In genomic region chr3:129573493-129573892, GRCh38 we compare ENCODE assay signal across 22 cellular contexts. TPM values are rescaled to one million over a fixed set of nuclear protein-coding genes. Genes with fewer than 3 reads are reported as not detected.
A peak's percentile ranks its signal among the peaks of the same experiment; 100 is the strongest.
DNase-seq lines count a peak whose midpoint lies in the region; ATAC-seq, FAIRE-seq and TF ChIP-seq lines count a peak whose summit lies in the region.
"Had no signal": no experiment of that assay in that cellular context is flagged by ENCODE, and none has a peak within 500 bp of the region (broad histone marks: within the 10 kb centered on the region; RNA-seq: fewer than 3 reads in every experiment).

No MANE protein-coding gene starts in this region.

- no peak overlapping the region for H3K4me3 ChIP-seq in CD4-positive, CD25-positive, alpha-beta regulatory T cell (ENCODE audit: low read depth, low read length)
- no peak overlapping the region for H3K4me3 ChIP-seq in NT2/D1 (ENCODE audit: insufficient read length, low read depth)
- no peak overlapping the region for H3K4me3 ChIP-seq in H1 (ENCODE audit: extremely low read depth in 1 of 4, insufficient read depth in 2 of 4, low read depth in 3 of 4, low read length in 4 of 4)
- H3K4me3 ChIP-seq in neuronal stem cell (ENCODE audit: low read length in 2 of 2): no peak overlapping the region
- H3K4me3 ChIP-seq: A549, GM12878, K562, Peyer's patch had no signal

- H2BK120ac ChIP-seq in H1 (replicated peaks; ENCODE audit: low read depth, low read length) (no peak overlapping the region), neuronal stem cell (ENCODE audit: low read depth, low read length) (no peak overlapping the region)

- H2BK5ac ChIP-seq in H1 (ENCODE audit: low read depth, low read length): 0 out of 2 replicates have a peak overlapping the region, but pooled peaks have one; percentile 30
- no peak overlapping the region for H2BK5ac ChIP-seq in neuronal stem cell (ENCODE audit: low read length)

- H3K36me3 ChIP-seq in CD4-positive, CD25-positive, alpha-beta regulatory T cell (ENCODE audit: control insufficient read depth, insufficient read depth, low read length): no peaks in the 10 kb centered on the region
- H3K36me3 ChIP-seq in NT2/D1 (ENCODE audit: insufficient read depth, insufficient read length, low read length) (peaks cover 99% of the 10 kb centered on the region), H1 (ENCODE audit: control insufficient read depth in 2 of 4, insufficient read depth in 4 of 4, low read length in 3 of 4) (no peaks in the 10 kb centered on the region), neuronal stem cell (replicated peaks in 1 of 2; ENCODE audit: control insufficient read depth in 2 of 2, insufficient read depth in 2 of 2, low read length in 2 of 2) (peaks cover 0 to 35% of the 10 kb centered on the region in 2 donors)

- H3K23ac ChIP-seq in H1 (ENCODE audit: insufficient read length) (no peak overlapping the region), neuronal stem cell (ENCODE audit: low read depth, low read length, poor library complexity) (peak overlapping the region; percentile 81)

- no peak for TF ChIP-seq CTCF in H1 (IDR thresholded peaks at IDR 0.05; ENCODE audit: control extremely low read depth in 1 of 3, insufficient read depth in 1 of 3, low read depth in 1 of 3, low read length in 3 of 3)

- ATAC-seq in CD4-positive, CD25-positive, alpha-beta regulatory T cell (ENCODE audit: low read depth in 2 of 2): no peak
- no peak for ATAC-seq in GM21529 (IDR thresholded peaks at IDR 0.05; ENCODE audit: unreplicated experiment)
- no peak for ATAC-seq in GM18502 (IDR thresholded peaks at IDR 0.05; ENCODE audit: poor library complexity, unreplicated experiment)
- ATAC-seq: A549, GM12878, K562 had no signal

- H3K4ac ChIP-seq in H1 (replicated peaks; ENCODE audit: insufficient read length, low read depth, low read length) (no peak overlapping the region), neuronal stem cell (ENCODE audit: low read length) (no peak overlapping the region)

- H2AK5ac ChIP-seq in H1 (ENCODE audit: low read depth, low read length) (0 out of 2 replicates have a peak overlapping the region, but pooled peaks have one; percentile 45), neuronal stem cell (ENCODE audit: low read depth, low read length) (peak overlapping the region; percentile 49)

- peak overlapping the region in 2 of 3 donors; percentile 67 to 72 for H3K27ac Mint-ChIP-seq in CD4-positive, CD25-positive, alpha-beta regulatory T cell
- H3K27ac Mint-ChIP-seq: HFFc6 had no signal

- no peak overlapping the region for H4K5ac ChIP-seq in H1 (ENCODE audit: insufficient read length, low read depth, low read length)

- H3K9me3 ChIP-seq in CD4-positive, CD25-positive, alpha-beta regulatory T cell (ENCODE audit: control insufficient read depth in 2 of 2, low read length in 2 of 2): no peaks in the 10 kb centered on the region
- H3K9me3 ChIP-seq in NT2/D1 (ENCODE audit: insufficient read depth, low read length) (no peaks in the 10 kb centered on the region), H1 (ENCODE audit: insufficient read depth in 2 of 2, low read depth in 1 of 2, low read length in 1 of 2) (no peaks in the 10 kb centered on the region), neuronal stem cell (replicated peaks in 1 of 2; ENCODE audit: control insufficient read depth in 2 of 2, insufficient read depth in 1 of 2, low read depth in 1 of 2, low read length in 2 of 2) (peaks cover 0 to 1% of the 10 kb centered on the region in 2 donors)
- H3K9me3 ChIP-seq: A549, Caco-2, Peyer's patch had no signal

- H3K27ac ChIP-seq in CD4-positive, CD25-positive, alpha-beta regulatory T cell (ENCODE audit: insufficient read depth, low read length, poor library complexity, severe bottlenecking): no peak overlapping the region
- H3K27ac ChIP-seq in H1 (ENCODE audit: low read depth, low read length) (no peak overlapping the region), neuronal stem cell (replicated peaks; ENCODE audit: low read length) (no peak overlapping the region)
- H3K27ac ChIP-seq: A549, Peyer's patch had no signal

- H3K4me3 Mint-ChIP-seq in CD4-positive, CD25-positive, alpha-beta regulatory T cell: no peak overlapping the region
- H3K4me3 Mint-ChIP-seq: HFFc6 had no signal

- H4K20me1 ChIP-seq in H1 (replicated peaks in 1 of 2; ENCODE audit: control insufficient read depth in 1 of 2, insufficient read depth in 2 of 2, low read length in 2 of 2): peaks cover 0 to 2% of the 10 kb centered on the region in 2 experiments

- no peaks in the 10 kb centered on the region for H3K27me3 ChIP-seq in CD4-positive, CD25-positive, alpha-beta regulatory T cell (ENCODE audit: control insufficient read depth, insufficient read depth, low read length)
- H3K27me3 ChIP-seq in NT2/D1 (ENCODE audit: insufficient read depth, insufficient read length) (no peaks in the 10 kb centered on the region), H1 (replicated peaks in 1 of 4; ENCODE audit: control insufficient read depth in 3 of 4, extremely low read depth in 1 of 4, insufficient read depth in 3 of 4, low read length in 3 of 4) (no peaks in the 10 kb centered on the region), neuronal stem cell (ENCODE audit: control insufficient read depth in 3 of 3, insufficient read depth in 3 of 3, low read depth in 1 of 3, low read length in 3 of 3) (no peaks in the 10 kb centered on the region)
- H3K27me3 ChIP-seq: Peyer's patch had no signal

- POLR2A ChIA-PET in H1 (lab: Charles Lee; ENCODE audit: partially characterized antibody): no interaction called here

- TF ChIP-seq RAD21 in H1 (IDR thresholded peaks at IDR 0.05 in 1 of 2, conservative IDR thresholded peaks at IDR 0.05 in 1 of 2; ENCODE audit: low read depth in 2 of 2, low read length in 2 of 2): no peak

- TF ChIP-seq POLR2A in H1 (IDR thresholded peaks at IDR 0.05; ENCODE audit: control extremely low read depth in 1 of 2, low read depth in 2 of 2, low read length in 2 of 2): no peak

- peak overlapping the region; percentile 48 for H3K18ac ChIP-seq in H1 (ENCODE audit: extremely low read depth, low read length)
- peak overlapping the region; percentile 80 for H3K18ac ChIP-seq in neuronal stem cell (ENCODE audit: low read length)

- H2BK15ac ChIP-seq in H1 (ENCODE audit: low read length) (0 out of 2 replicates have a peak overlapping the region, but pooled peaks have one; percentile 16), neuronal stem cell (ENCODE audit: low read length) (no peak overlapping the region)

- H3K27me3 Mint-ChIP-seq in CD4-positive, CD25-positive, alpha-beta regulatory T cell: no peaks in the 10 kb centered on the region

- no peak for DNase-seq in CD4-positive, CD25-positive, alpha-beta regulatory T cell
- DNase-seq in NT2/D1 (ENCODE audit: low read depth, low spot score) (no peak), H1 (ENCODE audit: low read depth in 1 of 2, low spot score in 2 of 2) (no peak), neuronal stem cell (ENCODE audit: low spot score) (no peak), DMS 273 (lab: John Stamatoyannopoulos, UW; ENCODE audit: unreplicated experiment) (no peak), middle frontal gyrus (ENCODE audit: extremely low spot score, low spot score) (no peak)
- DNase-seq: C1 segment of cervical spinal cord, Caco-2, DMS153, HFFc6, NCI-H1092 treated with DMSO at 0.1 percent for 48 hours, NCI-H2081 treated with DMSO at 0.1 percent for 48 hours, NCI-H446 treated with DMSO at 0.1 percent for 48 hours, NCI-H69, Peyer's patch had no signal

- H2AFZ ChIP-seq in H1 (ENCODE audit: low read length): no peak overlapping the region
- no peak overlapping the region for H2AFZ ChIP-seq in neuronal stem cell (ENCODE audit: low read length)

- H3K14ac ChIP-seq in H1 (ENCODE audit: insufficient read length) (no peak overlapping the region), neuronal stem cell (ENCODE audit: low read length) (no peak overlapping the region)

- H2BK12ac ChIP-seq in H1 (ENCODE audit: low read depth, low read length) (0 out of 2 replicates have a peak overlapping the region, but pooled peaks have one; percentile 27), neuronal stem cell (ENCODE audit: low read length) (no peak overlapping the region)

- no peaks in the 10 kb centered on the region for H3K79me1 ChIP-seq in H1 (ENCODE audit: low read depth, low read length)
- no peaks in the 10 kb centered on the region for H3K79me1 ChIP-seq in neuronal stem cell (ENCODE audit: low read depth, low read length)

- H3K23me2 ChIP-seq in H1 (ENCODE audit: low read depth, low read length): no peaks in the 10 kb centered on the region

- no peak overlapping the region for H3K56ac ChIP-seq in H1 (replicated peaks; ENCODE audit: insufficient read length, low read depth, low read length)

- FAIRE-seq in H1 (lab: Jason Lieb, UNC): no peak
- FAIRE-seq: A549, GM12878, H54, K562 had no signal

- no peak for TF ChIP-seq EP300 in H1 (IDR thresholded peaks at IDR 0.05; ENCODE audit: borderline replicate concordance in 1 of 2, low read depth in 2 of 2, low read length in 2 of 2)

- no peak overlapping the region for H2BK20ac ChIP-seq in H1 (ENCODE audit: low read length)

- H4K8ac ChIP-seq in H1 (ENCODE audit: extremely low read depth, insufficient read depth, low read length) (peak overlapping the region; percentile 86), neuronal stem cell (ENCODE audit: low read depth, low read length) (no peak overlapping the region)

- peaks cover 35% of the 10 kb centered on the region for H3K4me1 ChIP-seq in CD4-positive, CD25-positive, alpha-beta regulatory T cell (ENCODE audit: control insufficient read depth, insufficient read depth, low read length, poor library complexity, severe bottlenecking)
- H3K4me1 ChIP-seq in NT2/D1 (ENCODE audit: insufficient read depth, insufficient read length) (peaks cover 33% of the 10 kb centered on the region), H1 (replicated peaks in 1 of 4; ENCODE audit: control insufficient read depth in 3 of 4, insufficient read depth in 4 of 4, low read length in 3 of 4) (peaks cover 0 to 19% (median 2%) of the 10 kb centered on the region in 4 experiments; a peak in 4 of 7 replicates), neuronal stem cell (ENCODE audit: control insufficient read depth in 2 of 2, insufficient read depth in 1 of 2, low read depth in 1 of 2, low read length in 2 of 2) (peaks cover 0 to 8% of the 10 kb centered on the region in 2 donors)
- H3K4me1 ChIP-seq: Caco-2 had no signal

- H3K4me1 Mint-ChIP-seq in CD4-positive, CD25-positive, alpha-beta regulatory T cell: peaks cover 0 to 30% (median 8%) of the 10 kb centered on the region in 4 donors

- no peaks in the 10 kb centered on the region for H3K79me2 ChIP-seq in H1 (ENCODE audit: control insufficient read depth in 1 of 2, insufficient read depth in 2 of 2, low read length in 2 of 2)

- 91% methylated on average over 14 of the region's 14 CpGs; no CpG with 5 or more reads in 1 of the 2 experiments for WGBS in H1 (ENCODE audit: extremely low coverage in 1 of 2, insufficient coverage in 1 of 2, insufficient read length in 1 of 2, insufficient replicate concordance in 2 of 2, low coverage in 1 of 2, low lambda C conversion rate in 2 of 2, missing lambda C conversion rate in 1 of 2), 2 experiments
- no CpG with 5 or more reads among the region's 14 CpGs for WGBS in neuronal stem cell (ENCODE audit: extremely low coverage in 2 of 2, insufficient read length in 2 of 2, insufficient replicate concordance in 1 of 2), 2 donors

- H3K9ac ChIP-seq in NT2/D1 (ENCODE audit: insufficient read length, low read depth): peak overlapping the region; percentile 71
- H3K9ac ChIP-seq in H1 (replicated peaks in 1 of 4; ENCODE audit: extremely low read depth in 1 of 4, low read depth in 3 of 4, low read length in 3 of 4): no peak overlapping the region
- H3K9ac ChIP-seq in neuronal stem cell (ENCODE audit: low read depth, low read length, poor library complexity): no peak overlapping the region

- no peaks in the 10 kb centered on the region for H3K36me3 Mint-ChIP-seq in CD4-positive, CD25-positive, alpha-beta regulatory T cell

- CTCF ChIA-PET in H1 (lab: Charles Lee; ENCODE audit: partially characterized antibody): interaction anchor here (1.0 to 5.1 kb wide), 2 partner anchors 46 to 83 kb away, joined by 3 to 19 read pairs; no protein-coding TSS in a partner anchor

- H4K91ac ChIP-seq in H1 (replicated peaks; ENCODE audit: insufficient read length, low read length) (no peak overlapping the region), neuronal stem cell (ENCODE audit: low read depth, low read length, poor library complexity) (no peak overlapping the region)

- H3K9me3 Mint-ChIP-seq in CD4-positive, CD25-positive, alpha-beta regulatory T cell: no peaks in the 10 kb centered on the region
- H3K9me3 Mint-ChIP-seq: HFFc6 had no signal

- no peak overlapping the region for H3K4me2 ChIP-seq in H1 (ENCODE audit: insufficient read depth in 1 of 2, low read depth in 2 of 2, low read length in 2 of 2)
- no peak overlapping the region for H3K4me2 ChIP-seq in neuronal stem cell (ENCODE audit: insufficient read depth, low read length, poor library complexity, severe bottlenecking)
- H3K4me2 ChIP-seq: A549 had no signal

RNA-seq across cellular contexts. Expression of gene H1-8, which starts 30.5 kb away (rescaled TPM):
- total RNA-seq in CD4-positive, CD25-positive, alpha-beta regulatory T cell: not detected
- not detected for polyA plus RNA-seq in CD4-positive, CD25-positive, alpha-beta regulatory T cell
- total RNA-seq in H1 (2021; fragmentation: NEBNext Ultra II Directional; extraction: Animal tissue kit (Norgen Biotek cat#: 25700)): not detected in 2 replicates
- not detected in 2 replicates for polyA plus RNA-seq in H1 (2011; rRNA removed)
- not detected for polyA plus RNA-seq in H1 (2011; cell fraction: cytosol; rRNA removed)
- polyA plus RNA-seq in H1 (2011; cell fraction: nucleus; rRNA removed): not detected
- not detected in 4 replicates for polyA plus RNA-seq in H1 (2012, experiment 1 of 2)
- not detected for polyA plus RNA-seq in H1 (2012, experiment 2 of 2)
- not detected for polyA plus RNA-seq in H1 (2013, experiment 1 of 2)
- not detected for polyA plus RNA-seq in H1 (2013, experiment 2 of 2)
- not detected in 2 replicates for polyA minus RNA-seq in H1 (2011; rRNA and poly(A)+ RNA removed)
- polyA minus RNA-seq in H1 (2011; cell fraction: cytosol; rRNA and poly(A)+ RNA removed): not detected
- not detected for polyA minus RNA-seq in H1 (2011; cell fraction: nucleus; rRNA and poly(A)+ RNA removed)
- polyA plus RNA-seq in neuronal stem cell (2013, experiment 1 of 2): not detected
- not detected for polyA plus RNA-seq in neuronal stem cell (2013, experiment 2 of 2)
- total RNA-seq: Caco-2, GM12878, HFFc6, K562, Peyer's patch, SK-MEL-5 had no signal
- polyA plus RNA-seq: A549, GM12878, K562 had no signal

RNA-seq across cellular contexts. Expression of gene PLXND1, which starts 33.0 kb away (rescaled TPM):
- 11.3 TPM for total RNA-seq in CD4-positive, CD25-positive, alpha-beta regulatory T cell
- polyA plus RNA-seq in CD4-positive, CD25-positive, alpha-beta regulatory T cell: under 1 TPM in 3 of 4 donors, not detected in 1; 0.48 to 0.88 (median 0.79) TPM
- total RNA-seq in H1 (2021; fragmentation: NEBNext Ultra II Directional; extraction: Animal tissue kit (Norgen Biotek cat#: 25700)): 60.2 and 66.4 TPM in 2 replicates
- polyA plus RNA-seq in H1 (2011; rRNA removed): 17.7 and 21.7 TPM in 2 replicates
- 18.6 TPM for polyA plus RNA-seq in H1 (2011; cell fraction: cytosol; rRNA removed)
- polyA plus RNA-seq in H1 (2011; cell fraction: nucleus; rRNA removed): 82.4 TPM
- 31.8 to 69.1 TPM (median 54.8 TPM) in 4 replicates for polyA plus RNA-seq in H1 (2012, experiment 1 of 2)
- polyA plus RNA-seq in H1 (2012, experiment 2 of 2): 41.9 TPM
- 103 TPM for polyA plus RNA-seq in H1 (2013, experiment 1 of 2)
- 99.8 TPM for polyA plus RNA-seq in H1 (2013, experiment 2 of 2)
- 28.1 and 28.5 TPM in 2 replicates for polyA minus RNA-seq in H1 (2011; rRNA and poly(A)+ RNA removed)
- polyA minus RNA-seq in H1 (2011; cell fraction: cytosol; rRNA and poly(A)+ RNA removed): 23.0 TPM
- 22.9 TPM for polyA minus RNA-seq in H1 (2011; cell fraction: nucleus; rRNA and poly(A)+ RNA removed)
- polyA plus RNA-seq in neuronal stem cell (2013, experiment 1 of 2): 43.7 TPM
- 41.8 TPM for polyA plus RNA-seq in neuronal stem cell (2013, experiment 2 of 2)

RNA-seq across cellular contexts. Expression of gene RHO, which starts 45.1 kb away (rescaled TPM):
- not detected for total RNA-seq in CD4-positive, CD25-positive, alpha-beta regulatory T cell
- polyA plus RNA-seq in CD4-positive, CD25-positive, alpha-beta regulatory T cell: not detected
- not detected in 2 replicates for total RNA-seq in H1 (2021; fragmentation: NEBNext Ultra II Directional; extraction: Animal tissue kit (Norgen Biotek cat#: 25700))
- not detected in 2 replicates for polyA plus RNA-seq in H1 (2011; rRNA removed)
- polyA plus RNA-seq in H1 (2011; cell fraction: cytosol; rRNA removed): not detected
- polyA plus RNA-seq in H1 (2011; cell fraction: nucleus; rRNA removed): not detected
- not detected in 4 replicates for polyA plus RNA-seq in H1 (2012, experiment 1 of 2)
- not detected for polyA plus RNA-seq in H1 (2012, experiment 2 of 2)
- polyA plus RNA-seq in H1 (2013, experiment 1 of 2): not detected
- not detected for polyA plus RNA-seq in H1 (2013, experiment 2 of 2)
- polyA minus RNA-seq in H1 (2011; rRNA and poly(A)+ RNA removed): not detected in 2 replicates
- polyA minus RNA-seq in H1 (2011; cell fraction: cytosol; rRNA and poly(A)+ RNA removed): not detected
- polyA minus RNA-seq in H1 (2011; cell fraction: nucleus; rRNA and poly(A)+ RNA removed): 0.20 TPM
- 0.06 TPM for polyA plus RNA-seq in neuronal stem cell (2013, experiment 1 of 2)
- 0.01 TPM for polyA plus RNA-seq in neuronal stem cell (2013, experiment 2 of 2)
- total RNA-seq: Caco-2, GM12878, HFFc6, K562, Peyer's patch, SK-MEL-5 had no signal
- polyA plus RNA-seq: GM12878, K562 had no signal
